14 cellular contexts compared by ENCODE assay signal in the genomic region with DNA sequence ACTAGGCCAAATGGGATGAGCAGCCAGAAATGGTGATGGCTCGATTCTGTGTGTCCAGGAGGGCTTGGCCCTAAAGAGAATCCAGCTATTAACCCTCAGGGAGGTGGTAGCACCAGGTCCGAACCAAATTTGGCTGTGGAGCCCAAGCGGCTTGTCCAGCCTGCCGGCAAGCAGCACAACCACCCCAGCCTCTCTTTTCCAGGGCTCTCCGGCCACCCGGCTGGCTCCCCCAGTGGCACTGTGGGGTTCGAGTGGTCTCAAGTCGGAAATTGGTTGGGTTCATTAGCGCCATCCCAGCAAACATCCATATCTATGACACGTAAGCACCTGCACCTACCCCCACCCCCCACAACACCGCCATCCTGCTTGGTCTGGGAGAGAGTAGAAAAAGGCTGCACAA.
"Had no signal": no experiment of that assay in that cellular context is flagged by ENCODE, and none has a peak within 500 bp of the region (broad histone marks: within the 10 kb centered on the region; RNA-seq: fewer than 3 reads in every experiment).

No MANE protein-coding gene starts in this region.

- H3K27ac Mint-ChIP-seq: activated CD4-positive, alpha-beta memory T cell treated with anti-CD3 and anti-CD28 coated beads for 36 hours; dendritic cell treated with granulocyte-macrophage colony-stimulating factor and Interleukin-4, amounts not matched to agents 40 ng/mL and 50 ng/mL, for 4 days had no signal

- H3K27ac ChIP-seq: lower lobe of right lung, neutrophil, SJSA1, suprapubic skin had no signal

- H3K9me3 Mint-ChIP-seq: activated CD4-positive, alpha-beta memory T cell treated with anti-CD3 and anti-CD28 coated beads for 36 hours; activated naive CD8-positive, alpha-beta T cell treated with anti-CD3 and anti-CD28 coated beads for 36 hours; central memory CD8-positive, alpha-beta T cell; dendritic cell treated with granulocyte-macrophage colony-stimulating factor and Interleukin-4, amounts not matched to agents 40 ng/mL and 50 ng/mL, for 4 days; naive thymus-derived CD4-positive, alpha-beta T cell; stimulated activated naive B cell treated with anti-CD40 and anti-IgM and Interleukin-4, amounts not matched to agents 10 μg/mL and 1 μg/mL and 100 μg/mL, for 72 hours had no signal

- H3K27me3 ChIP-seq: neutrophil, SJSA1, suprapubic skin had no signal

- ATAC-seq: lower lobe of right lung; naive thymus-derived CD4-positive, alpha-beta T cell had no signal

- H3K4me1 Mint-ChIP-seq: activated naive CD8-positive, alpha-beta T cell treated with anti-CD3 and anti-CD28 coated beads for 36 hours had no signal

- H3K4me3 ChIP-seq: lower lobe of right lung, SJSA1, suprapubic skin had no signal

- H3K9me3 ChIP-seq: lower lobe of right lung, neutrophil, SJSA1, suprapubic skin had no signal

- H3K27me3 Mint-ChIP-seq: activated CD4-positive, alpha-beta memory T cell treated with anti-CD3 and anti-CD28 coated beads for 36 hours; activated naive CD8-positive, alpha-beta T cell treated with anti-CD3 and anti-CD28 coated beads for 36 hours; central memory CD8-positive, alpha-beta T cell; dendritic cell treated with granulocyte-macrophage colony-stimulating factor and Interleukin-4, amounts not matched to agents 40 ng/mL and 50 ng/mL, for 4 days; naive thymus-derived CD4-positive, alpha-beta T cell; stimulated activated naive B cell treated with anti-CD40 and anti-IgM and Interleukin-4, amounts not matched to agents 10 μg/mL and 1 μg/mL and 100 μg/mL, for 72 hours had no signal

- H3K4me3 Mint-ChIP-seq: activated CD4-positive, alpha-beta memory T cell treated with anti-CD3 and anti-CD28 coated beads for 36 hours; activated naive CD8-positive, alpha-beta T cell treated with anti-CD3 and anti-CD28 coated beads for 36 hours; central memory CD8-positive, alpha-beta T cell; dendritic cell treated with granulocyte-macrophage colony-stimulating factor and Interleukin-4, amounts not matched to agents 40 ng/mL and 50 ng/mL, for 4 days; naive thymus-derived CD4-positive, alpha-beta T cell; stimulated activated naive B cell treated with anti-CD40 and anti-IgM and Interleukin-4, amounts not matched to agents 10 μg/mL and 1 μg/mL and 100 μg/mL, for 72 hours had no signal

- DNase-seq: activated CD4-positive, alpha-beta memory T cell treated with anti-CD3 and anti-CD28 coated beads for 36 hours; activated gamma-delta T cell treated with Interleukin-2 at 50 U/mL for 16 hours; activated naive CD8-positive, alpha-beta T cell treated with anti-CD3 and anti-CD28 coated beads for 36 hours; activated T-cell treated with anti-CD3 and anti-CD28 coated beads, Interleukin-2, amount 50 U/mL, for 48 hours; lower lobe of right lung; naive thymus-derived CD4-positive, alpha-beta T cell; stimulated activated CD4-positive, alpha-beta T cell treated with anti-CD3 and anti-CD28 coated beads, Interleukin-2, amount 100 ng/mL, for 24 hours; stimulated activated naive B cell treated with anti-CD40 and anti-IgM and Interleukin-4, amounts not matched to agents 10 μg/mL and 1 μg/mL and 100 μg/mL, for 72 hours; T-helper 9 cell had no signal
